In genomic region chr7:107563072-107563760, GRCh38 we compare ENCODE assay signal across 8 cellular contexts. TPM values are rescaled to one million over a fixed set of nuclear protein-coding genes. Genes with fewer than 3 reads are reported as not detected.
DNase-seq lines count a peak whose midpoint lies in the region; ATAC-seq and TF ChIP-seq lines count a peak whose summit lies in the region.

No MANE protein-coding gene starts in this region.

- H3K27ac ChIP-seq in HEK293 (ENCODE audit: extremely low read depth, low read depth, low read length) (no peak overlapping the region; the same call in 1 of the 2 replicates), gastrocnemius medialis (peak overlapping the region; percentile 92 to 99 (median 98))

- peak; percentile 59 for ATAC-seq in gastrocnemius medialis

- TF ChIP-seq CTCF in HEK293 (tag by site-specific recombination; IDR thresholded peaks at IDR 0.05) (no peak), gastrocnemius medialis (IDR thresholded peaks at IDR 0.05 in 4 of 5, conservative IDR thresholded peaks at IDR 0.05 in 1 of 5) (no peak)

- CTCF ChIA-PET in HEK293 (lab: Yijun Ruan, JAX): interaction anchor here (0.6 to 2.0 kb wide), 2 partner anchors 13 to 416 kb away, joined by 3 to 6 read pairs; no protein-coding TSS in a partner anchor

- DNase-seq in NCI-H2196 (lab: John Stamatoyannopoulos, UW; ENCODE audit: unreplicated experiment) (peak; percentile 40), NCI-H2196 treated with DMSO at 0.1 percent for 48 hours (lab: John Stamatoyannopoulos, UW; ENCODE audit: unreplicated experiment) (no peak), MG63 (peak; percentile 28), hepatic stellate cell (ENCODE audit: low spot score) (peak; percentile 36), gastrocnemius medialis (peak in 1 of 2 donors; percentile 26), NOMO-1 (lab: John Stamatoyannopoulos, UW; ENCODE audit: unreplicated experiment in 2 of 2) (no peak)
- no peak for DNase-seq in activated naive CD8-positive, alpha-beta T cell treated with anti-CD3 and anti-CD28 coated beads for 36 hours

- no peaks in the 10 kb centered on the region for H3K27me3 Mint-ChIP-seq in activated naive CD8-positive, alpha-beta T cell treated with anti-CD3 and anti-CD28 coated beads for 36 hours

- no peaks in the 10 kb centered on the region for H3K9me3 ChIP-seq in HEK293 (ENCODE audit: control insufficient read depth, insufficient read depth, low read depth, low read length)
- H3K9me3 ChIP-seq in MG63: peaks cover 7% of the 10 kb centered on the region; the same call in 1 of the 2 replicates
- H3K9me3 ChIP-seq in gastrocnemius medialis: no peaks in the 10 kb centered on the region

- no peaks in the 10 kb centered on the region for H3K9me3 Mint-ChIP-seq in activated naive CD8-positive, alpha-beta T cell treated with anti-CD3 and anti-CD28 coated beads for 36 hours

- no peaks in the 10 kb centered on the region for H3K27me3 ChIP-seq in MG63
- H3K27me3 ChIP-seq in gastrocnemius medialis: no peaks in the 10 kb centered on the region

- intact Hi-C loops in gastrocnemius medialis (cut with DNase I; ENCODE audit: low total_unique reads): loop anchor here (1.0 to 10.0 kb wide), 5 partner anchors 17 to 396 kb away; partner anchors contain the start of genes BCAP29, CBLL1 and HBP1

- peak overlapping the region; percentile 83 for H3K4me3 Mint-ChIP-seq in activated naive CD8-positive, alpha-beta T cell treated with anti-CD3 and anti-CD28 coated beads for 36 hours

- POLR2A ChIA-PET in HEK293 (lab: Yijun Ruan, JAX): interaction anchor here (0.6 to 1.4 kb wide), 8 partner anchors 12 to 181 kb away, joined by 3 to 15 read pairs (median 4); partner anchors contain the start of genes BCAP29 and CBLL1

- no peaks in the 10 kb centered on the region for H3K36me3 ChIP-seq in HEK293 (ENCODE audit: control insufficient read depth in 2 of 2, insufficient read depth in 1 of 2, low read length in 2 of 2)
- H3K36me3 ChIP-seq in MG63: 0 out of 2 replicates have a peak, but pooled peaks cover 3% of the 10 kb centered on the region
- no peaks in the 10 kb centered on the region for H3K36me3 ChIP-seq in gastrocnemius medialis

- H3K4me1 Mint-ChIP-seq in activated naive CD8-positive, alpha-beta T cell treated with anti-CD3 and anti-CD28 coated beads for 36 hours: peaks cover 51% of the 10 kb centered on the region

- peak overlapping the region; percentile 87 for H3K27ac Mint-ChIP-seq in activated naive CD8-positive, alpha-beta T cell treated with anti-CD3 and anti-CD28 coated beads for 36 hours

- H3K4me1 ChIP-seq in HEK293 (ENCODE audit: control insufficient read depth, insufficient read depth, low read length) (no peaks in the 10 kb centered on the region; the same call in 1 of the 2 replicates), gastrocnemius medialis (peaks cover 35 to 41% of the 10 kb centered on the region in 2 donors)

- no peak for TF ChIP-seq POLR2A in gastrocnemius medialis (IDR thresholded peaks at IDR 0.05)

- H3K4me3 ChIP-seq in HEK293 (ENCODE audit: low read depth, low read length) (peak overlapping the region; percentile 84), MG63 (peak overlapping the region; percentile 81), gastrocnemius medialis (peak overlapping the region; percentile 78 to 99 (median 95))

- H3K36me3 Mint-ChIP-seq in activated naive CD8-positive, alpha-beta T cell treated with anti-CD3 and anti-CD28 coated beads for 36 hours: peaks cover 15% of the 10 kb centered on the region

- in situ Hi-C loops in gastrocnemius medialis (cut with MboI; ENCODE audit: low sequenced_read_pairs in 4 of 4): loop anchor here in 1 of 4 donors (25.0 kb wide), 1 partner anchor 376 kb away; no protein-coding TSS in a partner anchor

TF ChIP-seq in HEK293, 187 proteins besides CTCF, POLR2A, EP300 and RAD21:
- no peak for TF ChIP-seq ZNF830 (tag by site-specific recombination; IDR thresholded peaks at IDR 0.05; ENCODE audit: low read depth)
- no peak for TF ChIP-seq HOXA7 (CRISPR knock-in tag; IDR thresholded peaks at IDR 0.05; ENCODE audit: borderline replicate concordance)
- TF ChIP-seq ZNF366 (tag by site-specific recombination; conservative IDR thresholded peaks at IDR 0.05): no peak
- no peak for TF ChIP-seq ZNF354C (tag by site-specific recombination; IDR thresholded peaks at IDR 0.05; ENCODE audit: borderline replicate concordance, low read depth)
- no peak for TF ChIP-seq ZBTB48 (tag by site-specific recombination; IDR thresholded peaks at IDR 0.05)
- no peak for TF ChIP-seq ZNF140 (tag by site-specific recombination; IDR thresholded peaks at IDR 0.05)
- no peak for TF ChIP-seq ZNF837 (tag by site-specific recombination; IDR thresholded peaks at IDR 0.05)
- TF ChIP-seq ZNF791 (tag by site-specific recombination; IDR thresholded peaks at IDR 0.05): no peak
TF ChIP-seq in HEK293: peak in this region for 0.

RNA-seq across cellular contexts. Expression of gene COG5, which starts 0.5 kb away (rescaled TPM):
- total RNA-seq in MG63 (2014; rRNA removed; shearing (Covaris generic); ENCODE audit: low replicate concordance): 37.5 and 98.0 TPM in 2 replicates
- 10 to 100 TPM; 29.6 TPM for total RNA-seq in activated naive CD8-positive, alpha-beta T cell treated with anti-CD3 and anti-CD28 coated beads for 36 hours
- 10 to 100 TPM; 20.8 to 49.7 (median 25.7) TPM for total RNA-seq in gastrocnemius medialis

RNA-seq across cellular contexts. Expression of gene DUS4L, which starts 0.6 kb away (rescaled TPM):
- total RNA-seq in MG63 (2014; rRNA removed; shearing (Covaris generic); ENCODE audit: low replicate concordance): 1.7 and 1.8 TPM in 2 replicates
- 10 to 100 TPM; 14.5 to 15.3 TPM for total RNA-seq in activated naive CD8-positive, alpha-beta T cell treated with anti-CD3 and anti-CD28 coated beads for 36 hours
- 1 to 10 TPM; 3.1 to 5.8 (median 3.6) TPM for total RNA-seq in gastrocnemius medialis

RNA-seq across cellular contexts. Expression of gene BCAP29, which starts 16.8 kb away (rescaled TPM):
- total RNA-seq in MG63 (2014; rRNA removed; shearing (Covaris generic); ENCODE audit: low replicate concordance): 24.9 and 67.1 TPM in 2 replicates
- total RNA-seq in activated naive CD8-positive, alpha-beta T cell treated with anti-CD3 and anti-CD28 coated beads for 36 hours: 10 to 100 TPM; 23.8 to 25.7 TPM
- 100 to 1,000 TPM; 125 to 152 (median 129) TPM for total RNA-seq in gastrocnemius medialis

Comparison
In these comparisons a context has a peak if more than half of its experiments do, and no peak if none do; other contexts are left out.
1. DNase-seq: peak in NCI-H2196 (single experiment), MG63 (single experiment) and hepatic stellate cell (single experiment); none in NCI-H2196 treated with DMSO at 0.1 percent for 48 hours (single experiment), activated naive CD8-positive, alpha-beta T cell treated with anti-CD3 and anti-CD28 coated beads for 36 hours (single experiment) and NOMO-1 (0 of 2).
2. Peak in every context shown above with its lines, with median percentiles within 50 percentile points of each other: H3K4me3 ChIP-seq.